9 cellular contexts compared by ENCODE assay signal in genomic region chr7:30463400-30464145, GRCh38. TPM values are rescaled to one million over a fixed set of nuclear protein-coding genes. Genes with fewer than 3 reads are reported as not detected.
DNase-seq lines count a peak whose midpoint lies in the region; ATAC-seq lines count a peak whose summit lies in the region.
"Had no signal": no experiment of that assay in that cellular context is flagged by ENCODE, and none has a peak within 500 bp of the region (broad histone marks: within the 10 kb centered on the region; RNA-seq: fewer than 3 reads in every experiment).

No MANE protein-coding gene starts in this region.

- H3K4ac ChIP-seq in trophoblast cell (ENCODE audit: low read depth, low read length) = no peak overlapping the region

- no peak overlapping the region for H2BK5ac ChIP-seq in trophoblast cell (ENCODE audit: low read depth, low read length, poor library complexity)

- no peak overlapping the region for H2BK12ac ChIP-seq in trophoblast cell (ENCODE audit: low read length)

- in situ Hi-C loops in G401 (cut with HindIII; ENCODE audit: low sequenced_read_pairs) = no loop called here

- H3K9me3 ChIP-seq in trophoblast cell (ENCODE audit: insufficient read depth, low read depth, low read length) = peaks cover 3% of the 10 kb centered on the region

- H2AK5ac ChIP-seq in trophoblast cell (ENCODE audit: low read length) = peak overlapping the region; percentile 44

- H3K14ac ChIP-seq in trophoblast cell (ENCODE audit: low read length) = no peak overlapping the region

- peaks cover 8 to 14% of the 10 kb centered on the region in 2 experiments for H3K4me1 ChIP-seq in trophoblast cell (ENCODE audit: control insufficient read depth in 1 of 2, insufficient read depth in 2 of 2, low read length in 2 of 2)

- no peak overlapping the region for H3K23ac ChIP-seq in trophoblast cell (ENCODE audit: low read length)

- H3K27me3 ChIP-seq in trophoblast cell (ENCODE audit: insufficient read depth, low read length) = no peaks in the 10 kb centered on the region

- H3K4me3 ChIP-seq in trophoblast cell (ENCODE audit: low read depth, low read length) = no peak overlapping the region

- peaks cover 8% of the 10 kb centered on the region for H3K79me1 ChIP-seq in trophoblast cell (ENCODE audit: low read length)

- H3K79me2 ChIP-seq in trophoblast cell (ENCODE audit: control insufficient read depth, insufficient read depth, low read length, poor library complexity) = peaks cover 4% of the 10 kb centered on the region

- ATAC-seq in GM18861 (IDR thresholded peaks at IDR 0.05; ENCODE audit: unreplicated experiment) (peak; percentile 64), GM21619 (IDR thresholded peaks at IDR 0.05; ENCODE audit: unreplicated experiment) (peak; percentile 91), HG03571 (IDR thresholded peaks at IDR 0.05; ENCODE audit: unreplicated experiment) (peak; percentile 57), HG02973 (IDR thresholded peaks at IDR 0.05; ENCODE audit: unreplicated experiment) (no peak)

- H3K27ac ChIP-seq in trophoblast cell (ENCODE audit: low read depth, low read length) = no peak overlapping the region

- no CpG with 5 or more reads among the region's 6 CpGs for whole genome bisulfite sequencing in trophoblast cell (ENCODE audit: extremely low coverage, insufficient coverage, insufficient read length)

- no peak overlapping the region for H3K18ac ChIP-seq in trophoblast cell (ENCODE audit: low read length)

- H4K8ac ChIP-seq in trophoblast cell (ENCODE audit: low read depth, low read length) = no peak overlapping the region

- H2BK120ac ChIP-seq in trophoblast cell (ENCODE audit: insufficient read depth, low read length, poor library complexity) = no peak overlapping the region

- no peak overlapping the region for H3K9ac ChIP-seq in trophoblast cell (ENCODE audit: low read length)

- no peak overlapping the region for H4K12ac ChIP-seq in trophoblast cell (ENCODE audit: low read depth, low read length)

- no peak overlapping the region for H3K4me2 ChIP-seq in trophoblast cell (ENCODE audit: low read length)

- DNase-seq in trophoblast cell (no peak), G401 (ENCODE audit: low spot score) (no peak), kidney tubule cell (ENCODE audit: low spot score) (no peak), amygdala (lab: John Stamatoyannopoulos, UW) (no peak)
- DNase-seq: activated CD4-positive, alpha-beta memory T cell treated with anti-CD3 and anti-CD28 coated beads, Interleukin-2, amount 10 ng/mL, durations not matched to agents 7 days and 5 days had no signal

- H4K91ac ChIP-seq in trophoblast cell (ENCODE audit: low read depth, low read length) = no peak overlapping the region

- peaks cover 0 to 3% of the 10 kb centered on the region in 2 experiments for H3K36me3 ChIP-seq in trophoblast cell (ENCODE audit: control insufficient read depth in 1 of 2, insufficient read depth in 2 of 2, low read length in 2 of 2)

- no peak overlapping the region for H2AFZ ChIP-seq in trophoblast cell (ENCODE audit: insufficient read depth, low read length, poor library complexity)

RNA-seq across cellular contexts. Expression of gene NOD1, which starts 15.0 kb away (rescaled TPM):
- 8.0 and 8.5 TPM in 2 replicates for polyA plus RNA-seq in trophoblast cell (2013)
- total RNA-seq in G401 (2014; rRNA removed; shearing (Covaris generic)) = 3.6 and 4.2 TPM in 2 replicates

RNA-seq across cellular contexts. Expression of gene GGCT, which starts 41.1 kb away (rescaled TPM):
- polyA plus RNA-seq in trophoblast cell (2013) = 40.8 and 41.0 TPM in 2 replicates
- total RNA-seq in G401 (2014; rRNA removed; shearing (Covaris generic)) = 59.2 and 89.5 TPM in 2 replicates
